ENCODE assay signal across 8 cellular contexts in genomic region chr2:8681786-8682692, GRCh38. TPM values are rescaled to one million over a fixed set of nuclear protein-coding genes. Genes with fewer than 3 reads are reported as not detected.
DNase-seq lines count a peak whose midpoint lies in the region; ATAC-seq, FAIRE-seq and TF ChIP-seq lines count a peak whose summit lies in the region.

ID2 (plus strand) TSS chr2:8682056; CDS start chr2:8682166, 110 bp downstream.

- POLR2A ChIA-PET in OCI-LY7 (lab: Charles Lee) = interaction anchor here (0.5 to 5.2 kb wide), 53 partner anchors 8 to 1371 kb away, joined by 3 to 112 read pairs (median 6); no protein-coding TSS in a partner anchor

- H3K27me3 Mint-ChIP-seq in mesothelial cell of epicardium (ENCODE audit: low read depth) = no peaks in the 10 kb centered on the region

- peaks cover 40% of the 10 kb centered on the region for H3K79me2 ChIP-seq in OCI-LY7 (ENCODE audit: insufficient read depth, low read depth, low read length)

- peaks cover 29% of the 10 kb centered on the region for H3K36me3 ChIP-seq in OCI-LY7 (ENCODE audit: insufficient read depth, low read length)

- no peaks in the 10 kb centered on the region for H3K9me3 ChIP-seq in OCI-LY7 (ENCODE audit: low read length)

- H3K4me2 ChIP-seq in OCI-LY7 (ENCODE audit: low read length) = peak within 1 kb of the TSS; percentile 94

- peak; percentile 64 for ATAC-seq in GM21528 (IDR thresholded peaks at IDR 0.05; ENCODE audit: low FRiP score, unreplicated experiment)

- intact Hi-C loops in OCI-LY7 (cut with micrococcal nuclease; ENCODE audit: unreplicated experiment) = loop anchor here (1.0 to 10.0 kb wide), 8 partner anchors 51 to 1047 kb away; no protein-coding TSS in a partner anchor

- peak within 1 kb of the TSS; percentile 97 for H3K4me3 ChIP-seq in OCI-LY7 (ENCODE audit: low read depth, low read length, poor library complexity, severe bottlenecking)

- peaks cover 39% of the 10 kb centered on the region for H3K4me1 ChIP-seq in OCI-LY7 (ENCODE audit: insufficient read depth, low read length, poor library complexity, severe bottlenecking)

- H3K4me1 Mint-ChIP-seq in mesothelial cell of epicardium = peaks cover 39% of the 10 kb centered on the region

- H3K36me3 Mint-ChIP-seq in mesothelial cell of epicardium = peaks cover 13% of the 10 kb centered on the region

- no TSS peak for BruUV-seq in OCI-LY7 (replicated peaks; lab: Mats Ljungman, UMichigan)

- no peak within 1 kb of the TSS; the same call in 1 of the 2 replicates for H2AFZ ChIP-seq in OCI-LY7 (ENCODE audit: low read length)

- no peaks in the 10 kb centered on the region for H3K9me2 ChIP-seq in OCI-LY7 (ENCODE audit: insufficient read depth, low read length)

- FAIRE-seq in endometrium (lab: Jason Lieb, UNC) = peak; percentile 12

- H3K9me3 Mint-ChIP-seq in mesothelial cell of epicardium = no peaks in the 10 kb centered on the region

- peak; percentile 94 for DNase-seq in DMS 273 treated with DMSO at 0.1 percent for 48 hours (lab: John Stamatoyannopoulos, UW)
- peak; percentile 97 for DNase-seq in HuH-7.5 (ENCODE audit: low spot score)
- peak; percentile 100 for DNase-seq in OCI-LY7 (ENCODE audit: low spot score)
- peak; percentile 99 for DNase-seq in activated CD8-positive, alpha-beta memory T cell treated with anti-CD3 and anti-CD28 coated beads, Interleukin-2, amount 50 U/mL, for 48 hours
- peak; percentile 99 to 100 for DNase-seq in mesothelial cell of epicardium (ENCODE audit: low spot score in 2 of 2, unreplicated experiment in 2 of 2)
- DNase-seq in stimulated activated CD8-positive, alpha-beta memory T cell treated with anti-CD3 and anti-CD28 coated beads, Interleukin-15, amount 100 ng/mL, for 4 hours (ENCODE audit: low read depth in 2 of 2) = peak; percentile 96 to 99

- H3K27ac Mint-ChIP-seq in mesothelial cell of epicardium = peak within 1 kb of the TSS; percentile 100

- CTCF ChIA-PET in OCI-LY7 (lab: Charles Lee; ENCODE audit: unreplicated experiment) = interaction anchor here (0.6 to 2.4 kb wide), 5 partner anchors 101 to 206 kb away, joined by 3 to 12 read pairs (median 3); no protein-coding TSS in a partner anchor

- peaks cover 17% of the 10 kb centered on the region for H4K20me1 ChIP-seq in OCI-LY7 (ENCODE audit: insufficient read depth, low read length)

- H3K27ac ChIP-seq in OCI-LY7 (ENCODE audit: low read depth, low read length, poor library complexity, severe bottlenecking) = peak within 1 kb of the TSS; percentile 91

- no peak for TF ChIP-seq CTCF in OCI-LY7 (conservative IDR thresholded peaks at IDR 0.05; ENCODE audit: low read length)
- no peak for TF ChIP-seq CTCF in mesothelial cell of epicardium (IDR thresholded peaks at IDR 0.05; ENCODE audit: unreplicated experiment)

- peak within 1 kb of the TSS; percentile 100 for H3K4me3 Mint-ChIP-seq in mesothelial cell of epicardium

RNA-seq across cellular contexts. Expression of gene ID2, which starts in this region (rescaled TPM):
- 439 and 498 TPM in 2 replicates for total RNA-seq in OCI-LY7 (2014; rRNA removed; shearing (Covaris generic))
- total RNA-seq in OCI-LY7 (2022) (69.8 and 79.3 TPM in 2 replicates), mesothelial cell of epicardium (231 to 240 TPM (median 239 TPM) in 3 replicates)

Comparison
In these comparisons a context has a peak if more than half of its experiments do, and no peak if none do; other contexts are left out.
1. Peak in every context shown above with its lines: DNase-seq, ATAC-seq, H3K4me3 ChIP-seq and H3K27ac ChIP-seq.